Comparison of ENCODE assay signal across 16 cellular contexts in the genomic region with DNA sequence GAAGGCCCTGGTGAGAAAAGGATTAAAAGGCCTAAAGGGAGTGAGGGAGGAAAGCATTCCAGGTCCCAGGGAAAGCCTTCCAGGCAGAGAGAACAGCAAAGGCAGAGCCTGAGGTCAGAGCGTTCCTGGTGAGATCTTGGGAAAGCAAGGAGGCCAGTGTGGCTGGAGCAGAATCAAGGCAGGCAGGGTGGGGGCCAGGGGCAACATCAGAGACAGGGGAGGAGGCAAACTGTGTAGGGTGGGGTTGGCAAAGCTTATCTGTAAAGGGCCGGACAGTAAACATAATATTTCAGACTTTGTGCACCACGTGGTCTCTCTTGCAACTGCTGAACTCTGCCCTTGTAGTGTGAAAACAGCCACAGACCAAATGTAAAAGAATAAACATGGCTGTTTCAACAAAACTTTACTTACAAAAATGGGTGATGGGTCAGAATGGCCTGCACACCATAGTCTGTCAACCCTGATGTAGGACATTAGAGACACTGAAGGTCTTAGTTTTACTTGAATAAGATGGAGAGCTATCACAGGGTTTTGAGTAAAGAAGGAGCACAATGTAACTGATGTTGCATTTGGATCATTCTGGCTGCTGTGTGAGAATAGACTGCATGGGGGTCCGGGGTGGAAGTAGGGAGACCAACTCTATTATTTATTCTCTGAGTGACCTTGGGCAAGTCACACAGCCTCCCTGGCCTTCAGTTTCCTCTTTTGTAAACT. TPM values are rescaled to one million over a fixed set of nuclear protein-coding genes. Genes with fewer than 3 reads are reported as not detected.
DNase-seq lines count a peak whose midpoint lies in the region; FAIRE-seq and TF ChIP-seq lines count a peak whose summit lies in the region.
"Had no signal": no experiment of that assay in that cellular context is flagged by ENCODE, and none has a peak within 500 bp of the region (broad histone marks: within the 10 kb centered on the region; RNA-seq: fewer than 3 reads in every experiment).

No MANE protein-coding gene starts in this region.

- no peak for TF ChIP-seq CTCF in BJ (IDR thresholded peaks at IDR 0.05; ENCODE audit: insufficient read depth, low read depth, low read length)
- TF ChIP-seq CTCF in Peyer's patch (IDR thresholded peaks at IDR 0.05), result no peak
- TF ChIP-seq CTCF in foreskin fibroblast (IDR thresholded peaks at IDR 0.05; ENCODE audit: low read depth, low read length), result no peak
- TF ChIP-seq CTCF in osteoblast (IDR thresholded peaks at IDR 0.05; ENCODE audit: extremely low read depth, low read depth, low read length), result no peak

- POLR2A ChIA-PET in BJ (lab: Charles Lee), result interaction anchor here (0.5 kb wide), 1 partner anchor 118 kb away, joined by 8 read pairs; no protein-coding TSS in a partner anchor

- CTCF ChIA-PET in BJ (lab: Yijun Ruan, JAX), result interaction anchor here (0.7 to 2.8 kb wide), 5 partner anchors 9 to 262 kb away, joined by 3 to 8 read pairs (median 3); a partner anchor contains a TSS

- no peaks in the 10 kb centered on the region for H3K36me3 ChIP-seq in BJ (ENCODE audit: control insufficient read depth, insufficient read depth, low read length)
- H3K36me3 ChIP-seq in Peyer's patch, result no peaks in the 10 kb centered on the region
- no peaks in the 10 kb centered on the region for H3K36me3 ChIP-seq in osteoblast (ENCODE audit: insufficient read depth, low read length)
- H3K36me3 ChIP-seq: BLaER1 had no signal

- peak overlapping the region in 3 of 4 donors; percentile 61 to 85 (median 74) for H3K27ac ChIP-seq in Peyer's patch
- no peak overlapping the region for H3K27ac ChIP-seq in osteoblast (ENCODE audit: low read depth, low read length)
- H3K27ac ChIP-seq: BLaER1, HL-60 had no signal

- H3K27me3 ChIP-seq in BJ (ENCODE audit: control insufficient read depth, insufficient read depth, low read length) (no peaks in the 10 kb centered on the region), Peyer's patch (no peaks in the 10 kb centered on the region), osteoblast (ENCODE audit: insufficient read depth, low read length) (no peaks in the 10 kb centered on the region)
- H3K27me3 ChIP-seq: BLaER1 had no signal

- TF ChIP-seq POLR2A in Peyer's patch (IDR thresholded peaks at IDR 0.05), result no peak

- no peak for FAIRE-seq in frontal cortex (lab: Jason Lieb, UNC)
- FAIRE-seq: H1 had no signal

- no peak overlapping the region for H3K4me2 ChIP-seq in osteoblast (ENCODE audit: insufficient read depth, low read length)
- H3K4me2 ChIP-seq: BLaER1 had no signal

- H3K4me3 ChIP-seq in BJ (ENCODE audit: low read depth, low read length) (no peak overlapping the region), Peyer's patch (peak overlapping the region in 1 of 4 donors; percentile 3), foreskin fibroblast (ENCODE audit: low read depth in 1 of 2, low read length in 2 of 2) (no peak overlapping the region), osteoblast (ENCODE audit: insufficient read depth, low read length) (no peak overlapping the region)
- H3K4me3 ChIP-seq: BLaER1 had no signal

- H4K20me1 ChIP-seq in osteoblast (ENCODE audit: insufficient read depth, low read length), result no peaks in the 10 kb centered on the region
- H4K20me1 ChIP-seq: BLaER1 had no signal

- peak; percentile 87 for DNase-seq in BJ (ENCODE audit: low read depth)
- peak in 2 of 3 donors; percentile 82 to 84 for DNase-seq in Peyer's patch
- DNase-seq in foreskin fibroblast, result peak; percentile 90 to 93
- no peak for DNase-seq in osteoblast (ENCODE audit: insufficient read length, low spot score, missing footprints)
- DNase-seq in HPDE6-E6E7 (ENCODE audit: extremely low spot score), result no peak
- no peak for DNase-seq in DMS153 treated with DMSO at 0.1 percent for 48 hours (lab: John Stamatoyannopoulos, UW; ENCODE audit: unreplicated experiment)
- DNase-seq in frontal cortex (ENCODE audit: low spot score in 2 of 2), result no peak
- no peak for DNase-seq in activated CD4-positive, alpha-beta T cell treated with anti-CD3 and anti-CD28 coated beads for 1 hour
- DNase-seq: stimulated activated CD8-positive, alpha-beta memory T cell treated with anti-CD3 and anti-CD28 coated beads, Interleukin-4, amount 100 ng/mL, for 48 hours; T-helper 1 cell had no signal

- peak overlapping the region; percentile 25 for H2AFZ ChIP-seq in osteoblast (ENCODE audit: low read length)

- no peaks in the 10 kb centered on the region for H3K9me3 ChIP-seq in Peyer's patch
- H3K9me3 ChIP-seq in osteoblast (ENCODE audit: low read depth, low read length), result no peaks in the 10 kb centered on the region
- H3K9me3 ChIP-seq: BLaER1 had no signal

- H3K4me1 ChIP-seq in Peyer's patch, result peaks cover 0 to 28% (median 0%) of the 10 kb centered on the region in 4 donors
- peaks cover 29% of the 10 kb centered on the region for H3K4me1 ChIP-seq in osteoblast (ENCODE audit: insufficient read depth, low read length)
- H3K4me1 ChIP-seq: BLaER1 had no signal

- H3K79me2 ChIP-seq in osteoblast (ENCODE audit: insufficient read depth, low read length), result no peaks in the 10 kb centered on the region

RNA-seq across cellular contexts. Expression of a gene that starts 13.2 kb away (rescaled TPM):
- polyA plus RNA-seq in BJ (2011; rRNA removed), result 15.4 and 20.6 TPM in 2 replicates
- 11.5 and 12.7 TPM in 2 replicates for polyA minus RNA-seq in BJ (2011; rRNA and poly(A)+ RNA removed)
- 100 to 1,000 TPM in 1 of 4 donors, 10 to 100 TPM in 3; 23.1 to 134 (median 55.0) TPM for total RNA-seq in Peyer's patch
- total RNA-seq in osteoblast, result 20.6 and 24.2 TPM in 2 replicates
- 3.3 TPM for total RNA-seq in frontal cortex

RNA-seq across cellular contexts. Expression of a gene that starts 37.0 kb away (rescaled TPM):
- polyA plus RNA-seq in BJ (2011; rRNA removed), result 75.8 and 92.5 TPM in 2 replicates
- 17.2 and 23.4 TPM in 2 replicates for polyA minus RNA-seq in BJ (2011; rRNA and poly(A)+ RNA removed)
- 10 to 100 TPM; 12.1 to 45.3 (median 25.3) TPM for total RNA-seq in Peyer's patch
- total RNA-seq in osteoblast, result 63.7 and 65.4 TPM in 2 replicates
- 42.4 TPM for total RNA-seq in frontal cortex

RNA-seq across cellular contexts. Expression of a gene that starts 41.0 kb away (rescaled TPM):
- 0.20 and 0.63 TPM in 2 replicates for polyA plus RNA-seq in BJ (2011; rRNA removed)
- 0.24 and 0.26 TPM in 2 replicates for polyA minus RNA-seq in BJ (2011; rRNA and poly(A)+ RNA removed)
- total RNA-seq in Peyer's patch (10 to 100 TPM in 1 of 4 donors, 1 to 10 TPM in 2, not detected in 1; 4.7 to 12.8 (median 9.4) TPM), osteoblast (under 0.01 and 0.36 TPM in 2 replicates), frontal cortex (not detected)
- total RNA-seq: activated T-helper 2 cell treated with anti-CD3 and anti-CD28 coated beads, Interferon-gamma antibody, Interleukin-2, Interleukin-4, amounts not matched to agents 10 μg/mL and 5 μg/mL and 100 μg/mL, durations not matched to agents 14 hours and 24 hours and 36 hours; H1; lung microvascular endothelial cell; osteocyte had no signal
- polyA plus RNA-seq: H1 had no signal

RNA-seq across cellular contexts. Expression of a gene that starts 54.9 kb away (rescaled TPM):
- 3.9 and 24.9 TPM in 2 replicates for polyA plus RNA-seq in BJ (2011; rRNA removed)
- polyA minus RNA-seq in BJ (2011; rRNA and poly(A)+ RNA removed), result 23.6 and 23.7 TPM in 2 replicates
- total RNA-seq in Peyer's patch (10 to 100 TPM; 16.2 to 50.3 (median 20.2) TPM), osteoblast (15.6 and 22.8 TPM in 2 replicates), frontal cortex (15.9 TPM)

Comparison
In these comparisons a context has a peak if more than half of its experiments do, and no peak if none do; other contexts are left out.
1. DNase-seq: peak in BJ (single experiment), Peyer's patch (2 of 3) and foreskin fibroblast (2 of 2); none in osteoblast (single experiment), HPDE6-E6E7 (single experiment), DMS153 treated with DMSO at 0.1 percent for 48 hours (single experiment), frontal cortex (0 of 2) and activated CD4-positive, alpha-beta T cell treated with anti-CD3 and anti-CD28 coated beads for 1 hour (single experiment).